9 cellular contexts compared by ENCODE assay signal in the genomic region with DNA sequence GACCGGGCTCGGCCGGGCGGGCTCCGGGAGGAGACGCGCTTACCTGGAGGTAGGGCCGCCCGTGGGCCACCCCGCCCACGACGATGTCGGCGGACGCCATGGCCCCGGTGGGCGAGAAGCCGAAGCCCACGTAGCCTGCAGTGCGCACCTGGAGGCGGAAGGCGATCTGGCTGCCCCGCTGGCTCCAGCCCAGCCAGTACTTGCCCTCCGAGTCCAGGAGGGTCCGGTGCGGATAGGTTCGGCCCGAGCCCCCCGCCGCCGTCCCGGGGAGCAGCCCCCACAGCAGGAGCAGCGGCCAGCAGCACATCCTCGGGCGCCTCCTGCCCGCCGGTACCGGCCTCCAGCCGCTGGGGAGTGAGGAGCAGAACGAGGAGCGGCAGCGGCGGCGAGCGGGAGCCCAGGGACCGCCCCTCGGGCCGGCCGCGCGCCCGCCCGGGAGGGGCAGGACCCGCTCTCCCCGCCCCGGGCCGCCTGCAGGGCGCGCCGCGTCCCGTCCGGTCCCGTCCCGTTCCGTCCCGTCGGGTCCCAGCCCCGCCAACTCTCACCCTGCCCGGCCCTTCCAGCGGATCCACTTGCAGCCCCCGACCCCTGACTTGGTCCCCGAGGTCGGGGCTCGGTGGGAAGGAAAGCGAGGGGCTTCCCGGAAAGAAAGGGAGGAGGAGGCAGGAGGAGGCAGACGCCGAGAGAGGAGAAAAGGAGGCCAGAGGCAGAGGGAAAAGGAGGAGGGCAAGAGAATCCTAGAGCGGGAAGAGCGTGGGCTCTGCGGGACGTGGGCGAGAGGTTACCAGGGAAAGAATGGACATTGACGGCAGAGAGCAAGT. TPM values are rescaled to one million over a fixed set of nuclear protein-coding genes. Genes with fewer than 3 reads are reported as not detected.
DNase-seq lines count a peak whose midpoint lies in the region; ATAC-seq and TF ChIP-seq lines count a peak whose summit lies in the region.
"Had no signal": no experiment of that assay in that cellular context is flagged by ENCODE, and none has a peak within 500 bp of the region (broad histone marks: within the 10 kb centered on the region; RNA-seq: fewer than 3 reads in every experiment).

A gene (minus strand): TSS at position 356 of the 821 bp plus-strand sequence. CDS start 49 bp downstream, at position 307.

- intact Hi-C loops in lower lobe of right lung (cut with DNase I), result no loop called here

- H3K36me3 ChIP-seq in lower lobe of right lung, result no peaks in the 10 kb centered on the region
- no peaks in the 10 kb centered on the region for H3K36me3 ChIP-seq in thoracic aorta

- H3K27me3 ChIP-seq in lower lobe of right lung (ENCODE audit: low read depth) (peaks cover 38% of the 10 kb centered on the region), thoracic aorta (replicated peaks; ENCODE audit: insufficient read depth) (no peaks in the 10 kb centered on the region)

- peak; percentile 24 to 25 for DNase-seq in NCI-H2081 (lab: John Stamatoyannopoulos, UW)
- DNase-seq in NCI-H2081 treated with DMSO at 0.1 percent for 48 hours (lab: John Stamatoyannopoulos, UW), result no peak
- DNase-seq in HEK293T (ENCODE audit: extremely low spot score), result peak; percentile 80
- peak; percentile 7 for DNase-seq in NCI-H460 (ENCODE audit: extremely low read depth, low read depth)
- peak; percentile 78 for DNase-seq in ecto neural progenitor cell (ENCODE audit: low spot score)
- DNase-seq in lower lobe of right lung, result no peak
- no peak for DNase-seq in thoracic aorta (ENCODE audit: low spot score)
- DNase-seq in stimulated activated CD4-positive, alpha-beta T cell treated with anti-CD3 and anti-CD28 coated beads, Interleukin-4, amount 100 ng/mL, for 24 hours, result no peak

- ATAC-seq in lower lobe of right lung (peak; percentile 95 to 96), thoracic aorta (ENCODE audit: insufficient number of reproducible peaks, low FRiP score, low read depth) (no peak)

- CTCF ChIA-PET in HEK293T (lab: Yijun Ruan, JAX), result interaction anchor here (0.8 kb wide), 1 partner anchor 121 kb away, joined by 4 read pairs; no protein-coding TSS in a partner anchor

- H3K9me3 ChIP-seq in lower lobe of right lung, result no peaks in the 10 kb centered on the region
- H3K9me3 ChIP-seq in thoracic aorta, result no peaks in the 10 kb centered on the region

- TF ChIP-seq CTCF in lower lobe of right lung (IDR thresholded peaks at IDR 0.05) (no peak), thoracic aorta (IDR thresholded peaks at IDR 0.05) (no peak)

- peaks cover 10% of the 10 kb centered on the region for H3K4me1 ChIP-seq in lower lobe of right lung
- peaks cover 0 to 15% of the 10 kb centered on the region in 2 donors for H3K4me1 ChIP-seq in thoracic aorta (ENCODE audit: control insufficient read depth in 1 of 2, low read depth in 2 of 2)

- POLR2A ChIA-PET in HEK293T (lab: Yijun Ruan, JAX), result interaction anchor here (1.1 to 1.7 kb wide), 2 partner anchors 10 to 12 kb away, joined by 4 to 7 read pairs; no protein-coding TSS in a partner anchor

- peak within 1 kb of the TSS; percentile 58 for H3K4me3 ChIP-seq in lower lobe of right lung
- peak within 1 kb of the TSS; percentile 76 for H3K4me3 ChIP-seq in thoracic aorta

- H3K27ac ChIP-seq in lower lobe of right lung, result peak within 1 kb of the TSS; percentile 20
- no peak within 1 kb of the TSS for H3K27ac ChIP-seq in thoracic aorta
- H3K27ac ChIP-seq: C4-2B had no signal

TF ChIP-seq in HEK293T, 16 proteins besides CTCF, POLR2A, EP300 and RAD21:
- peak; percentile 58 for TF ChIP-seq L3MBTL2 (conservative IDR thresholded peaks at IDR 0.05)
- TF ChIP-seq, protein P1, sequence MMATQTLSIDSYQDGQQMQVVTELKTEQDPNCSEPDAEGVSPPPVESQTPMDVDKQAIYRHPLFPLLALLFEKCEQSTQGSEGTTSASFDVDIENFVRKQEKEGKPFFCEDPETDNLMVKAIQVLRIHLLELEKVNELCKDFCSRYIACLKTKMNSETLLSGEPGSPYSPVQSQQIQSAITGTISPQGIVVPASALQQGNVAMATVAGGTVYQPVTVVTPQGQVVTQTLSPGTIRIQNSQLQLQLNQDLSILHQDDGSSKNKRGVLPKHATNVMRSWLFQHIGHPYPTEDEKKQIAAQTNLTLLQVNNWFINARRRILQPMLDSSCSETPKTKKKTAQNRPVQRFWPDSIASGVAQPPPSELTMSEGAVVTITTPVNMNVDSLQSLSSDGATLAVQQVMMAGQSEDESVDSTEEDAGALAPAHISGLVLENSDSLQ (IDR thresholded peaks at IDR 0.05), result no peak

RNA-seq across cellular contexts. Expression of the gene that starts here (rescaled TPM):
- not detected in 2 replicates for total RNA-seq in NCI-H460 (2014; rRNA removed; shearing (Covaris generic))
- polyA plus RNA-seq in NCI-H460 (2014; cell fraction: nucleus; rRNA removed), result not detected in 2 replicates
- total RNA-seq in lower lobe of right lung (13.4 TPM), thoracic aorta (10 to 100 TPM in 1 of 2 donors, under 1 TPM in 1; 0.56 to 17.3 TPM)

Comparison
In these comparisons a context has a peak if more than half of its experiments do, and no peak if none do; other contexts are left out.
1. DNase-seq: peak in NCI-H2081 (2 of 2), HEK293T (single experiment) and ecto neural progenitor cell (single experiment); none in NCI-H2081 treated with DMSO at 0.1 percent for 48 hours (single experiment), lower lobe of right lung (single experiment), thoracic aorta (single experiment) and stimulated activated CD4-positive, alpha-beta T cell treated with anti-CD3 and anti-CD28 coated beads, Interleukin-4, amount 100 ng/mL, for 24 hours (single experiment).
2. Peak in DNase-seq in NCI-H460; RNA of the gene not detected or under 1 TPM.